In the genomic region with DNA sequence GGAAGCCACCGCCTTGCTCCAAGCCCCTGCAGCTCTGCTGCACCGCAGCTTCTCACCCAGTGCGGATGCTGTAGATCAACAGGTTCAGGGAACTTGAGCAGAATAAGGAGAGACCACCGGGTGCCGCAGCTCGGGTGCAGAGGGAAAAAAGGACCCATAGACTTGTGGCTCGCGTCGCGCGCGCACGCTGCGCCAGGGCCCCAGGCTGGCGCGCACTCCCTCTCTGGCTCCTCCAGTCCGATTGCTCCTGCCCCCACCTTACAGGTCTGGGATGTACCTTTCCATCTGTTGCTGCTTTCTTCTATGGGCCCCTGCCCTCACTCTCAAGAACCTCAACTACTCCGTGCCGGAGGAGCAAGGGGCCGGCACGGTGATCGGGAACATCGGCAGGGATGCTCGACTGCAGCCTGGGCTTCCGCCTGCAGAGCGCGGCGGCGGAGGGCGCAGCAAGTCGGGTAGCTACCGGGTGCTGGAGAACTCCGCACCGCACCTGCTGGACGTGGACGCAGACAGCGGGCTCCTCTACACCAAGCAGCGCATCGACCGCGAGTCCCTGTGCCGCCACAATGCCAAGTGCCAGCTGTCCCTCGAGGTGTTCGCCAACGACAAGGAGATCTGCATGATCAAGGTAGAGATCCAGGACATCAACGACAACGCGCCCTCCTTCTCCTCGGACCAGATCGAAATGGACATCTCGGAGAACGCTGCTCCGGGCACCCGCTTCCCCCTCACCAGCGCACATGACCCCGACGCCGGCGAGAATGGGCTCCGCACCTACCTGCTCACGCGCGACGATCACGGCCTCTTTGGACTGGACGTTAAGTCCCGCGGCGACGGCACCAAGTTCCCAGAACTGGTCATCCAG, we compare ENCODE assay signal across 9 cellular contexts. TPM values are rescaled to one million over a fixed set of nuclear protein-coding genes. Genes with fewer than 3 reads are reported as not detected.
DNase-seq lines count a peak whose midpoint lies in the region; ATAC-seq and FAIRE-seq lines count a peak whose summit lies in the region.
"Had no signal": no experiment of that assay in that cellular context is flagged by ENCODE, and none has a peak within 500 bp of the region (broad histone marks: within the 10 kb centered on the region; RNA-seq: fewer than 3 reads in every experiment).

No MANE protein-coding gene starts in this region.

- H4K8ac ChIP-seq in neuronal stem cell (ENCODE audit: low read depth, low read length): no peak overlapping the region

- peak overlapping the region; percentile 92 for H3K4me3 Mint-ChIP-seq in T-helper 17 cell

- peak overlapping the region; percentile 89 for H2BK12ac ChIP-seq in neuronal stem cell (ENCODE audit: low read length)

- peaks cover 21% of the 10 kb centered on the region for H3K4me1 Mint-ChIP-seq in T-helper 17 cell

- H3K23ac ChIP-seq in neuronal stem cell (ENCODE audit: low read depth, low read length, poor library complexity): peak overlapping the region; percentile 89

- WGBS in neuronal stem cell (ENCODE audit: extremely low coverage in 2 of 2, insufficient read length in 2 of 2, insufficient replicate concordance in 1 of 2), 2 donors: no CpG with 5 or more reads among the region's 70 CpGs

- peak overlapping the region; percentile 92 for H3K4me2 ChIP-seq in neuronal stem cell (ENCODE audit: insufficient read depth, low read length, poor library complexity, severe bottlenecking)

- no peak overlapping the region for H2BK120ac ChIP-seq in neuronal stem cell (ENCODE audit: low read depth, low read length)

- H3K4me1 ChIP-seq in neuronal stem cell (ENCODE audit: control insufficient read depth in 2 of 2, insufficient read depth in 1 of 2, low read depth in 1 of 2, low read length in 2 of 2): peaks cover 0 to 11% of the 10 kb centered on the region in 2 donors

- intact Hi-C loops in posterior vena cava (cut with DNase I): no loop called here

- H3K14ac ChIP-seq in neuronal stem cell (ENCODE audit: low read length): peak overlapping the region; percentile 4

- peak overlapping the region; percentile 71 for H2AFZ ChIP-seq in neuronal stem cell (ENCODE audit: low read length)

- DNase-seq in C1 segment of cervical spinal cord (lab: John Stamatoyannopoulos, UW): peak in 9 of 14 donors; percentile 43 to 80 (median 71)
- no peak for DNase-seq in T-helper 17 cell
- DNase-seq in frontal cortex (ENCODE audit: low spot score in 2 of 2): peak; percentile 16 to 33
- no peak for DNase-seq in neuronal stem cell (ENCODE audit: low spot score)
- DNase-seq in NCI-H146 (lab: John Stamatoyannopoulos, UW): no peak
- DNase-seq in ACHN: no peak
- no peak for DNase-seq in posterior vena cava (ENCODE audit: low spot score)
- no peak for DNase-seq in dedifferentiated amniotic fluid mesenchymal stem cell (ENCODE audit: extremely low spot score)
- DNase-seq: small intestine had no signal

- no peak overlapping the region for H3K27ac Mint-ChIP-seq in T-helper 17 cell

- H2AK5ac ChIP-seq in neuronal stem cell (ENCODE audit: low read depth, low read length): peak overlapping the region; percentile 91

- peak overlapping the region; percentile 72 for H2BK5ac ChIP-seq in neuronal stem cell (ENCODE audit: low read length)

- in situ Hi-C loops in ACHN (cut with HindIII; ENCODE audit: low pct_ligation_motif_present, low pct_unique_long_range_greater_than_20kb, low sequenced_read_pairs): no loop called here

- H4K91ac ChIP-seq in neuronal stem cell (ENCODE audit: low read depth, low read length, poor library complexity): no peak overlapping the region

- no peak for ATAC-seq in T-helper 17 cell

- H3K27ac ChIP-seq in neuronal stem cell (replicated peaks; ENCODE audit: low read length): no peak overlapping the region

- peaks cover 68% of the 10 kb centered on the region for H3K27me3 Mint-ChIP-seq in T-helper 17 cell

- H3K4me3 ChIP-seq in neuronal stem cell (ENCODE audit: low read length in 2 of 2): peak overlapping the region; percentile 56 to 84

- H3K9me3 ChIP-seq in T-helper 17 cell (ENCODE audit: control insufficient read depth, low read length, poor library complexity, severe bottlenecking) (no peaks in the 10 kb centered on the region), neuronal stem cell (replicated peaks in 1 of 2; ENCODE audit: control insufficient read depth in 2 of 2, insufficient read depth in 1 of 2, low read depth in 1 of 2, low read length in 2 of 2) (peaks cover 18 to 31% of the 10 kb centered on the region in 2 donors)

- H3K36me3 ChIP-seq in neuronal stem cell (replicated peaks in 1 of 2; ENCODE audit: control insufficient read depth in 2 of 2, insufficient read depth in 2 of 2, low read length in 2 of 2): peaks cover 15 to 34% of the 10 kb centered on the region in 2 donors

- H3K79me1 ChIP-seq in neuronal stem cell (ENCODE audit: low read depth, low read length): peaks cover 14% of the 10 kb centered on the region

- H2BK15ac ChIP-seq in neuronal stem cell (ENCODE audit: low read length): no peak overlapping the region

- no peak for FAIRE-seq in frontal cortex (lab: Jason Lieb, UNC)
- FAIRE-seq: small intestine had no signal

- H3K9ac ChIP-seq in neuronal stem cell (ENCODE audit: low read depth, low read length, poor library complexity): peak overlapping the region; percentile 64

- peaks cover 0 to 29% (median 0%) of the 10 kb centered on the region in 3 experiments for H3K27me3 ChIP-seq in neuronal stem cell (ENCODE audit: control insufficient read depth in 3 of 3, insufficient read depth in 3 of 3, low read depth in 1 of 3, low read length in 3 of 3)

- H3K4ac ChIP-seq in neuronal stem cell (ENCODE audit: low read length): peak overlapping the region; percentile 26

- peak overlapping the region; percentile 91 for H3K18ac ChIP-seq in neuronal stem cell (ENCODE audit: low read length)

- no peaks in the 10 kb centered on the region for H3K36me3 Mint-ChIP-seq in T-helper 17 cell (ENCODE audit: low read depth)

RNA-seq across cellular contexts. Expression of gene PCDH17, which starts 1.0 kb away (rescaled TPM):
- total RNA-seq in T-helper 17 cell: under 1 TPM; 0.15 to 0.29 TPM
- total RNA-seq in frontal cortex: 94.2 TPM
- polyA plus RNA-seq in neuronal stem cell (2013, experiment 1 of 2): 12.3 TPM
- polyA plus RNA-seq in neuronal stem cell (2013, experiment 2 of 2): 13.1 TPM
- 10 to 100 TPM in 1 of 2 donors, 1 to 10 TPM in 1; 7.3 to 10.5 TPM for total RNA-seq in posterior vena cava

Comparison
In these comparisons a context has a peak if more than half of its experiments do, and no peak if none do; other contexts are left out.
1. DNase-seq: peak in C1 segment of cervical spinal cord (9 of 14) and frontal cortex (2 of 2); none in T-helper 17 cell (0 of 3), neuronal stem cell (single experiment), NCI-H146 (single experiment), ACHN (single experiment), posterior vena cava (single experiment) and dedifferentiated amniotic fluid mesenchymal stem cell (single experiment).
2. RNA of gene PCDH17, which starts 1.0 kb away (total RNA-seq): 94.2 TPM in frontal cortex (single experiment) and 7.3 to 10.5 TPM in posterior vena cava; 0.15 to 0.29 TPM in T-helper 17 cell; every median in the first group is over 4 times any median in the second.